ENCODE assay signal across 8 cellular contexts in genomic region chr10:35379226-35380137, GRCh38. TPM values are rescaled to one million over a fixed set of nuclear protein-coding genes. Genes with fewer than 3 reads are reported as not detected.
DNase-seq lines count a peak whose midpoint lies in the region; ATAC-seq, FAIRE-seq and TF ChIP-seq lines count a peak whose summit lies in the region.

No MANE protein-coding gene starts in this region.

- SMC1A ChIA-PET in GM12878 (lab: Charles Lee; ENCODE audit: uncharacterized antibody, unreplicated experiment), result interaction anchor here (1.0 to 2.6 kb wide), 19 partner anchors 9 to 257 kb away, joined by 3 to 21 read pairs (median 4); no protein-coding TSS in a partner anchor

- BruUV-seq in Calu3 (replicated peaks; lab: Mats Ljungman, UMichigan) (no TSS peak), GM12878 (replicated peaks; lab: Mats Ljungman, UMichigan) (no TSS peak)

- TF ChIP-seq EP300 in GM12878 (IDR thresholded peaks at IDR 0.05; ENCODE audit: borderline replicate concordance in 1 of 2, control insufficient read depth in 1 of 2, low read depth in 2 of 2, low read length in 2 of 2) (0 out of 4 replicates have a peak, but pooled peaks of 1 of the 2 experiments have one; percentile 11), upper lobe of left lung (IDR thresholded peaks at IDR 0.05) (no peak)

- H3K36me3 Mint-ChIP-seq in Calu3 (ENCODE audit: insufficient read depth, unreplicated experiment), result no peaks in the 10 kb centered on the region

- H3K4me3 Mint-ChIP-seq in Calu3 (ENCODE audit: low read depth, unreplicated experiment), result no peak overlapping the region

- H3K9me3 Mint-ChIP-seq in Calu3 (ENCODE audit: low read depth, unreplicated experiment), result no peaks in the 10 kb centered on the region

- in situ Hi-C loops in GM12878 (cut with MboI), result no loop called here

- H3K4me3 ChIP-seq in GM12878, result peak overlapping the region; percentile 46; the same call in 1 of the 2 replicates
- no peak overlapping the region for H3K4me3 ChIP-seq in lower lobe of right lung
- no peak overlapping the region for H3K4me3 ChIP-seq in upper lobe of left lung
- no peak overlapping the region for H3K4me3 ChIP-seq in SJCRH30

- H3K4me2 ChIP-seq in GM12878 (ENCODE audit: control insufficient read depth, insufficient read depth), result peak overlapping the region; percentile 87

- peak; percentile 93 for FAIRE-seq in GM12878 (lab: Jason Lieb, UNC)

- TF ChIP-seq RAD21 in GM12878 (IDR thresholded peaks at IDR 0.05; ENCODE audit: insufficient read depth, low read depth, low read length), result peak; percentile 89

- H3K36me3 ChIP-seq in GM12878 (ENCODE audit: control insufficient read depth in 2 of 2, insufficient read depth in 2 of 2, low read length in 1 of 2) (no peaks in the 10 kb centered on the region), lower lobe of right lung (no peaks in the 10 kb centered on the region), upper lobe of left lung (no peaks in the 10 kb centered on the region), SJCRH30 (no peaks in the 10 kb centered on the region; the same call in 1 of the 2 replicates)

- POLR2A ChIA-PET in GM12878 (lab: Charles Lee), result no interaction called here

- H3K4me1 ChIP-seq in GM12878 (ENCODE audit: control insufficient read depth, insufficient read depth, low read length), result peaks cover 20% of the 10 kb centered on the region
- H3K4me1 ChIP-seq in lower lobe of right lung, result peaks cover 41% of the 10 kb centered on the region
- peaks cover 28 to 43% (median 37%) of the 10 kb centered on the region in 4 donors for H3K4me1 ChIP-seq in upper lobe of left lung
- no peaks in the 10 kb centered on the region for H3K4me1 ChIP-seq in SJCRH30

- TF ChIP-seq CTCF in Calu3 (IDR thresholded peaks at IDR 0.05; ENCODE audit: unreplicated experiment), result no peak
- TF ChIP-seq CTCF in GM12878 (IDR thresholded peaks at IDR 0.05 in 2 of 3, conservative IDR thresholded peaks at IDR 0.05 in 1 of 3; ENCODE audit: control insufficient read depth in 2 of 3, extremely low read depth in 1 of 3, insufficient read depth in 1 of 3, low read depth in 3 of 3, low read length in 3 of 3), result peak; percentile 30 to 45 (median 41); a peak in 4 of 6 replicates
- no peak for TF ChIP-seq CTCF in lower lobe of right lung (IDR thresholded peaks at IDR 0.05)
- peak in 3 of 6 experiments; percentile 0 to 36 (median 4) for TF ChIP-seq CTCF in upper lobe of left lung (IDR thresholded peaks at IDR 0.05)

- no peaks in the 10 kb centered on the region for H3K9me3 ChIP-seq in GM12878 (replicated peaks; ENCODE audit: control insufficient read depth, insufficient read depth, low read length)
- H3K9me3 ChIP-seq in lower lobe of right lung, result no peaks in the 10 kb centered on the region
- no peaks in the 10 kb centered on the region for H3K9me3 ChIP-seq in upper lobe of left lung
- no peaks in the 10 kb centered on the region; the same call in 1 of the 2 replicates for H3K9me3 ChIP-seq in SJCRH30 (replicated peaks)

- RAD21 ChIA-PET in GM12878 (lab: Charles Lee; ENCODE audit: unreplicated experiment), result interaction anchor here (0.6 to 2.2 kb wide), 14 partner anchors 23 to 184 kb away, joined by 3 to 12 read pairs (median 4); no protein-coding TSS in a partner anchor

- peak; percentile 53 for ATAC-seq in GM19455 (IDR thresholded peaks at IDR 0.05; ENCODE audit: unreplicated experiment)
- peak; percentile 49 for ATAC-seq in HG03520 (IDR thresholded peaks at IDR 0.05; ENCODE audit: unreplicated experiment)
- peak; percentile 90 for ATAC-seq in GM12878
- peak; percentile 70 to 81 for ATAC-seq in lower lobe of right lung
- peak; percentile 78 to 80 for ATAC-seq in upper lobe of left lung (ENCODE audit: low FRiP score in 2 of 2)

- no peak overlapping the region for H3K9ac ChIP-seq in GM12878 (ENCODE audit: control insufficient read depth, insufficient read depth, low read length)

- H3K27me3 Mint-ChIP-seq in Calu3 (ENCODE audit: unreplicated experiment), result no peaks in the 10 kb centered on the region

- H3K27ac ChIP-seq in GM12878 (ENCODE audit: control insufficient read depth, insufficient read depth) (peak overlapping the region; percentile 67), lower lobe of right lung (peak overlapping the region; percentile 69), upper lobe of left lung (peak overlapping the region; percentile 64 to 76 (median 74)), SJCRH30 (no peak overlapping the region)

- no peak overlapping the region; the same call in 1 of the 2 replicates for H2AFZ ChIP-seq in GM12878 (ENCODE audit: control insufficient read depth, low read depth, low read length)

- H4K20me1 ChIP-seq in GM12878 (ENCODE audit: control insufficient read depth, insufficient read depth), result no peaks in the 10 kb centered on the region

- DNase-seq in Calu3 (peak; percentile 10), GM12878 (ENCODE audit: low read depth, low spot score) (peak; percentile 60), lower lobe of right lung (no peak), upper lobe of left lung (no peak), retina (no peak), SJCRH30 (no peak)

- CTCF ChIA-PET in Calu3 (lab: Charles Lee) (no interaction called here), GM12878 (lab: Yijun Ruan, JAX) (interaction anchor here (0.6 to 3.0 kb wide), 18 partner anchors 9 to 260 kb away, joined by 3 to 24 read pairs (median 3); no protein-coding TSS in a partner anchor)

- whole genome bisulfite sequencing in GM12878 (ENCODE audit: insufficient coverage, insufficient replicate concordance, low lambda C conversion rate, missing lambda C conversion rate), result 39% methylated on average over 11 of the region's 11 CpGs
- 41 to 43% methylated on average over 11 of the region's 11 CpGs for WGBS in upper lobe of left lung, 2 donors

- H3K79me2 ChIP-seq in GM12878 (ENCODE audit: control insufficient read depth, insufficient read depth, low read length), result peaks cover 36% of the 10 kb centered on the region

- intact Hi-C loops in Calu3 (cut with micrococcal nuclease; ENCODE audit: unreplicated experiment), result loop anchor here (5.0 kb wide), 1 partner anchor 53 kb away; no protein-coding TSS in a partner anchor
- intact Hi-C loops in GM12878 (cut with micrococcal nuclease; ENCODE audit: unreplicated experiment), result loop anchor here (1.0 to 5.0 kb wide), 3 partner anchors 38 to 183 kb away; no protein-coding TSS in a partner anchor
- intact Hi-C loops in lower lobe of right lung (cut with DNase I), result no loop called here

- H3K4me1 Mint-ChIP-seq in Calu3 (ENCODE audit: low read depth, unreplicated experiment), result peaks cover 32% of the 10 kb centered on the region

- TF ChIP-seq POLR2A in GM12878 (IDR thresholded peaks at IDR 0.05; ENCODE audit: low read depth, low read length) (no peak), upper lobe of left lung (IDR thresholded peaks at IDR 0.05) (no peak)

- H3K27ac Mint-ChIP-seq in Calu3 (ENCODE audit: unreplicated experiment), result no peak overlapping the region

- H3K27me3 ChIP-seq in GM12878 (replicated peaks in 1 of 2; ENCODE audit: control insufficient read depth in 2 of 2, insufficient read depth in 2 of 2, low read length in 1 of 2), result no peaks in the 10 kb centered on the region
- no peaks in the 10 kb centered on the region for H3K27me3 ChIP-seq in lower lobe of right lung (ENCODE audit: low read depth)
- no peaks in the 10 kb centered on the region for H3K27me3 ChIP-seq in upper lobe of left lung
- no peaks in the 10 kb centered on the region for H3K27me3 ChIP-seq in SJCRH30

TF ChIP-seq in GM12878, 131 proteins besides CTCF, POLR2A, EP300 and RAD21 (continues in another document):
- TF ChIP-seq MEF2B (IDR thresholded peaks at IDR 0.05; ENCODE audit: partially characterized antibody, poor library complexity, severe bottlenecking), result peak; percentile 90
- peak; percentile 86 for TF ChIP-seq ATF7 (IDR thresholded peaks at IDR 0.05; ENCODE audit: low read depth)
- no peak for TF ChIP-seq IRF5 (IDR thresholded peaks at IDR 0.05; ENCODE audit: borderline replicate concordance)
- peak; percentile 77 for TF ChIP-seq CREB1 (IDR thresholded peaks at IDR 0.05; ENCODE audit: low read depth)
- TF ChIP-seq NFIC (IDR thresholded peaks at IDR 0.05; ENCODE audit: low read depth, low read length), result peak; percentile 28; the same call in 1 of the 2 replicates
- TF ChIP-seq SMC3 (IDR thresholded peaks at IDR 0.05; ENCODE audit: borderline replicate concordance, low read length), result peak; percentile 46; the same call in 1 of the 2 replicates

RNA-seq across cellular contexts. Expression of gene CCNY, which starts 43.2 kb away (rescaled TPM):
- total RNA-seq in Calu3 (2022) (59.1 and 60.6 TPM in 2 replicates), GM12878 (2014; rRNA removed) (26.8 and 28.1 TPM in 2 replicates), GM12878 (2014; rRNA removed; fragmentation: Illumina TruSeq; extraction: Trizol) (23.6 and 25.3 TPM in 2 replicates), GM12878 (2021) (47.8 and 50.0 TPM in 2 replicates), lower lobe of right lung (64.5 TPM), upper lobe of left lung (10 to 100 TPM; 22.0 to 80.8 (median 52.5) TPM)
- total RNA-seq in GM12878 (2013; cell fraction: nucleolus; rRNA removed), result 18.2 and 19.4 TPM in 2 replicates
- 13.3 TPM for polyA plus RNA-seq in GM12878 (2011; ENCODE audit: low read depth)
- polyA plus RNA-seq in GM12878 (2011; rRNA removed) (47.3 and 47.9 TPM in 2 replicates), GM12878 (2014; fragmentation: Illumina TruSeq; extraction: Trizol) (43.9 and 48.5 TPM in 2 replicates), GM12878 (2014; fragmentation: Nextera tagmentation; extraction: Ambion mirVana) (1 to 10 TPM; 6.5 to 7.7 TPM), GM12878 (2014; rRNA removed) (29.6 and 34.2 TPM in 2 replicates), GM12878 (2016; fragmentation: Nextera tagmentation; extraction: Ambion mirVana) (1 to 10 TPM; 3.6 to 5.0 TPM)
- 21.0 and 23.0 TPM in 2 replicates for polyA plus RNA-seq in GM12878 (2011; cell fraction: cytosol; rRNA removed)
- 10.0 and 14.8 TPM in 2 replicates for polyA plus RNA-seq in GM12878 (2011; cell fraction: nucleus; rRNA removed)
- 22.2 and 22.7 TPM in 2 replicates for polyA plus RNA-seq in GM12878 (2012)
- polyA minus RNA-seq in GM12878 (2011; rRNA and poly(A)+ RNA removed), result 59.8 and 67.7 TPM in 2 replicates
- 8.8 and 17.6 TPM in 2 replicates for polyA minus RNA-seq in GM12878 (2011; cell fraction: cytosol; rRNA and poly(A)+ RNA removed)
- polyA minus RNA-seq in GM12878 (2011; cell fraction: nucleus; rRNA and poly(A)+ RNA removed), result 7.0 and 12.2 TPM in 2 replicates
- 42.6 and 47.2 TPM in 2 replicates for total RNA-seq in SJCRH30 (2014; rRNA removed; shearing (Covaris generic))

Comparison
In these comparisons a context has a peak if more than half of its experiments do, and no peak if none do; other contexts are left out.
1. DNase-seq: peak in Calu3 (single experiment) and GM12878 (single experiment); none in lower lobe of right lung (single experiment), upper lobe of left lung (0 of 2), retina (single experiment) and SJCRH30 (0 of 2).
2. CTCF ChIP-seq: peak in GM12878 (3 of 3); none in Calu3 (single experiment) and lower lobe of right lung (single experiment).
3. Peak in every context shown above with its lines, with median percentiles within 50 percentile points of each other: ATAC-seq.